18 cellular contexts compared by ENCODE assay signal in the genomic region with DNA sequence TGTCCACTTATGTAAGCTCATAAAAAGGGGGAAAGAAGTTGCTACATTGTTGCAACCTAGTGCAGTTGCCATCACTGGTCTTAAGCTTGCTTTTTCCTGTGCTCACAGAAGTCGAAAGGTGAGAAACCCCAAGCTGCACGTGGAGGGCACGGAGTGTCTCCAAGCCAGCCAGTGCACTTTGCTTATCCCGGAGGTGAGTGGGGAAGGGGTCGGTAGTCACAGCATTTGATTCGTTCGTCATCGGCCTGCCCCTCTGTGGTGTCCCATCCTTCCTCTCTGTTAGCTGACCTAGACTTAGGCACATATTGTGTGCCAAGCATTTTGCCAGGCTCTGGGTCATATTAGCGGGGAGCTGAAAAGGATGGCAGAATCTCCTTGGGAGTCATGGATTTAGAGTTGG. TPM values are rescaled to one million over a fixed set of nuclear protein-coding genes. Genes with fewer than 3 reads are reported as not detected.
DNase-seq lines count a peak whose midpoint lies in the region; ATAC-seq, FAIRE-seq and TF ChIP-seq lines count a peak whose summit lies in the region.
"Had no signal": no experiment of that assay in that cellular context is flagged by ENCODE, and none has a peak within 500 bp of the region (broad histone marks: within the 10 kb centered on the region; RNA-seq: fewer than 3 reads in every experiment).

No MANE protein-coding gene starts in this region.

- H3K27ac Mint-ChIP-seq in activated T-cell treated with anti-CD3 and anti-CD28 coated beads, Interleukin-2, amount 50 U/mL, for 24 hours, result peak overlapping the region; percentile 29
- H3K27ac Mint-ChIP-seq in activated T-cell treated with anti-CD3 and anti-CD28 coated beads, Interleukin-2, amount 50 U/mL, for 72 hours, result no peak overlapping the region
- H3K27ac Mint-ChIP-seq in CD8-positive, alpha-beta T cell, result peak overlapping the region; percentile 27
- peak overlapping the region; percentile 14 for H3K27ac Mint-ChIP-seq in osteocyte (ENCODE audit: unreplicated experiment)

- no peak for TF ChIP-seq CTCF in CD8-positive, alpha-beta T cell (IDR thresholded peaks at IDR 0.05)
- TF ChIP-seq CTCF in bronchial epithelial cell (IDR thresholded peaks at IDR 0.05; ENCODE audit: insufficient read depth, low read length, severe bottlenecking) (no peak), osteocyte (IDR thresholded peaks at IDR 0.05) (no peak)

- no peak for DNase-seq in activated T-cell treated with anti-CD3 and anti-CD28 coated beads, Interleukin-2, amount 50 U/mL, for 24 hours
- DNase-seq in activated T-cell treated with anti-CD3 and anti-CD28 coated beads, Interleukin-2, amount 50 U/mL, for 72 hours, result no peak
- DNase-seq in CD8-positive, alpha-beta T cell, result no peak
- DNase-seq in bronchial epithelial cell (ENCODE audit: low read depth) (no peak), osteocyte (ENCODE audit: extremely low spot score, unreplicated experiment) (no peak), SJCRH30 (no peak), ACHN (no peak)
- DNase-seq: AML-193, Calu3, DMS 273 treated with DMSO at 0.1 percent for 48 hours, GM23248 had no signal

- POLR2A ChIA-PET in CD8-positive, alpha-beta T cell (lab: Charles Lee), result interaction anchor here (0.6 to 1.0 kb wide), 2 partner anchors 10 to 86 kb away, joined by 3 read pairs; a partner anchor contains a TSS

- H3K4me1 ChIP-seq in CD8-positive, alpha-beta T cell (ENCODE audit: insufficient read depth, low read length), result no peaks in the 10 kb centered on the region
- H3K4me1 ChIP-seq in SJCRH30, result no peaks in the 10 kb centered on the region

- peaks cover 96% of the 10 kb centered on the region for H3K36me3 Mint-ChIP-seq in activated T-cell treated with anti-CD3 and anti-CD28 coated beads, Interleukin-2, amount 50 U/mL, for 24 hours (ENCODE audit: low read depth)
- peaks cover 2 to 6% of the 10 kb centered on the region in 2 donors for H3K36me3 Mint-ChIP-seq in activated T-cell treated with anti-CD3 and anti-CD28 coated beads, Interleukin-2, amount 50 U/mL, for 72 hours (ENCODE audit: insufficient read depth in 2 of 2)
- H3K36me3 Mint-ChIP-seq in CD8-positive, alpha-beta T cell, result peaks cover 50% of the 10 kb centered on the region
- peaks cover 10% of the 10 kb centered on the region for H3K36me3 Mint-ChIP-seq in osteocyte (ENCODE audit: unreplicated experiment)

- H3K9me3 ChIP-seq in CD8-positive, alpha-beta T cell (ENCODE audit: low read length), result no peaks in the 10 kb centered on the region
- H3K9me3 ChIP-seq in SJCRH30 (replicated peaks), result no peaks in the 10 kb centered on the region
- H3K9me3 ChIP-seq: BLaER1 had no signal

- ATAC-seq in activated T-cell treated with anti-CD3 and anti-CD28 coated beads, Interleukin-2, amount 50 U/mL, for 72 hours (replicated peaks in 1 of 2), result no peak
- no peak for ATAC-seq in CD8-positive, alpha-beta T cell
- ATAC-seq: HCT116 had no signal

- CTCF ChIA-PET in CD8-positive, alpha-beta T cell (lab: Charles Lee), result interaction anchor here (2.3 to 5.9 kb wide), 3 partner anchors 58 to 134 kb away, joined by 7 to 57 read pairs (median 55); a partner anchor contains a TSS

- no peak overlapping the region for H3K4me3 ChIP-seq in CD8-positive, alpha-beta T cell (ENCODE audit: low read depth, low read length)
- no peak overlapping the region for H3K4me3 ChIP-seq in bronchial epithelial cell (ENCODE audit: low read depth, low read length)
- H3K4me3 ChIP-seq in SJCRH30, result no peak overlapping the region
- H3K4me3 ChIP-seq: BLaER1, GM23248 had no signal

- intact Hi-C loops in CD8-positive, alpha-beta T cell (cut with DNase I, micrococcal nuclease), result loop anchor here in 1 of 2 experiments (5.0 kb wide), 1 partner anchor 706 kb away; no protein-coding TSS in a partner anchor

- peak; percentile 13 for FAIRE-seq in bronchial epithelial cell (lab: Jason Lieb, UNC)
- FAIRE-seq: GM18507, H54 had no signal

- H3K27ac ChIP-seq in CD8-positive, alpha-beta T cell (ENCODE audit: low read depth, low read length), result no peak overlapping the region
- no peak overlapping the region for H3K27ac ChIP-seq in SJCRH30
- H3K27ac ChIP-seq: 22Rv1, BLaER1, GM23248, HL-60 had no signal

- H3K4me3 Mint-ChIP-seq in activated T-cell treated with anti-CD3 and anti-CD28 coated beads, Interleukin-2, amount 50 U/mL, for 24 hours, result no peak overlapping the region
- H3K4me3 Mint-ChIP-seq in activated T-cell treated with anti-CD3 and anti-CD28 coated beads, Interleukin-2, amount 50 U/mL, for 72 hours, result no peak overlapping the region
- no peak overlapping the region for H3K4me3 Mint-ChIP-seq in CD8-positive, alpha-beta T cell
- no peak overlapping the region for H3K4me3 Mint-ChIP-seq in osteocyte (ENCODE audit: unreplicated experiment)

- no peaks in the 10 kb centered on the region for H3K9me3 Mint-ChIP-seq in activated T-cell treated with anti-CD3 and anti-CD28 coated beads, Interleukin-2, amount 50 U/mL, for 24 hours
- H3K9me3 Mint-ChIP-seq in activated T-cell treated with anti-CD3 and anti-CD28 coated beads, Interleukin-2, amount 50 U/mL, for 72 hours, result no peaks in the 10 kb centered on the region
- H3K9me3 Mint-ChIP-seq in CD8-positive, alpha-beta T cell, result no peaks in the 10 kb centered on the region
- no peaks in the 10 kb centered on the region for H3K9me3 Mint-ChIP-seq in osteocyte (ENCODE audit: unreplicated experiment)

- in situ Hi-C loops in ACHN (cut with HindIII; ENCODE audit: low pct_ligation_motif_present, low pct_unique_long_range_greater_than_20kb, low sequenced_read_pairs), result no loop called here

- peaks cover 4% of the 10 kb centered on the region for H3K4me1 Mint-ChIP-seq in activated T-cell treated with anti-CD3 and anti-CD28 coated beads, Interleukin-2, amount 50 U/mL, for 24 hours (ENCODE audit: low read depth)
- peaks cover 7% of the 10 kb centered on the region for H3K4me1 Mint-ChIP-seq in activated T-cell treated with anti-CD3 and anti-CD28 coated beads, Interleukin-2, amount 50 U/mL, for 72 hours (ENCODE audit: low read depth)
- H3K4me1 Mint-ChIP-seq in CD8-positive, alpha-beta T cell (ENCODE audit: low read depth), result peaks cover 6% of the 10 kb centered on the region
- H3K4me1 Mint-ChIP-seq in osteocyte (ENCODE audit: unreplicated experiment), result peaks cover 14% of the 10 kb centered on the region

- no peaks in the 10 kb centered on the region for H3K27me3 ChIP-seq in CD8-positive, alpha-beta T cell (ENCODE audit: insufficient read depth, low read length)
- H3K27me3 ChIP-seq in bronchial epithelial cell (ENCODE audit: control insufficient read depth, insufficient read depth, low read length), result no peaks in the 10 kb centered on the region
- H3K27me3 ChIP-seq in SJCRH30, result no peaks in the 10 kb centered on the region
- H3K27me3 ChIP-seq: BLaER1 had no signal

- no peaks in the 10 kb centered on the region for H3K36me3 ChIP-seq in CD8-positive, alpha-beta T cell (ENCODE audit: insufficient read depth, low read length)
- H3K36me3 ChIP-seq in bronchial epithelial cell (ENCODE audit: control insufficient read depth, insufficient read depth, low read length) (peaks cover 8% of the 10 kb centered on the region), SJCRH30 (peaks cover 28% of the 10 kb centered on the region)

- H3K27me3 Mint-ChIP-seq in activated T-cell treated with anti-CD3 and anti-CD28 coated beads, Interleukin-2, amount 50 U/mL, for 24 hours, result no peaks in the 10 kb centered on the region
- H3K27me3 Mint-ChIP-seq in activated T-cell treated with anti-CD3 and anti-CD28 coated beads, Interleukin-2, amount 50 U/mL, for 72 hours (ENCODE audit: low read depth), result no peaks in the 10 kb centered on the region
- no peaks in the 10 kb centered on the region for H3K27me3 Mint-ChIP-seq in CD8-positive, alpha-beta T cell (ENCODE audit: low read depth)
- H3K27me3 Mint-ChIP-seq in osteocyte (ENCODE audit: unreplicated experiment), result no peaks in the 10 kb centered on the region

RNA-seq across cellular contexts. Expression of a gene that starts 50.5 kb away (rescaled TPM):
- total RNA-seq in activated T-cell treated with anti-CD3 and anti-CD28 coated beads, Interleukin-2, amount 50 U/mL, for 72 hours, result 10 to 100 TPM; 43.2 to 48.7 TPM
- 10 to 100 TPM; 41.9 to 42.4 TPM for total RNA-seq in CD8-positive, alpha-beta T cell
- 19.2 and 21.8 TPM in 2 replicates for total RNA-seq in bronchial epithelial cell
- 10.6 and 12.3 TPM in 2 replicates for total RNA-seq in osteocyte
- total RNA-seq in SJCRH30 (2014; rRNA removed; shearing (Covaris generic)), result 14.5 and 17.0 TPM in 2 replicates

RNA-seq across cellular contexts. Expression of a gene that starts 56.7 kb away (rescaled TPM):
- not detected for total RNA-seq in activated T-cell treated with anti-CD3 and anti-CD28 coated beads, Interleukin-2, amount 50 U/mL, for 72 hours
- under 1 TPM; 0.22 to 0.27 TPM for total RNA-seq in CD8-positive, alpha-beta T cell
- total RNA-seq in bronchial epithelial cell (not detected in 2 replicates), osteocyte (not detected in 2 replicates)
- total RNA-seq in SJCRH30 (2014; rRNA removed; shearing (Covaris generic)), result not detected in 2 replicates
- total RNA-seq: Calu3, Daoy, GM23248 had no signal
